In genomic region chr12:27273114-27273513, GRCh38 we compare ENCODE assay signal across 17 cellular contexts. TPM values are rescaled to one million over a fixed set of nuclear protein-coding genes. Genes with fewer than 3 reads are reported as not detected.
DNase-seq lines count a peak whose midpoint lies in the region; ATAC-seq, FAIRE-seq and TF ChIP-seq lines count a peak whose summit lies in the region.
"Had no signal": no experiment of that assay in that cellular context is flagged by ENCODE, and none has a peak within 500 bp of the region (broad histone marks: within the 10 kb centered on the region; RNA-seq: fewer than 3 reads in every experiment).

No MANE protein-coding gene starts in this region.

- 73 to 80% (median 75%) methylated on average over 5 of the region's 5 CpGs for WGBS in heart left ventricle, 4 donors
- WGBS in pancreas, 2 donors = 21 to 29% methylated on average over 5 of the region's 5 CpGs

- TF ChIP-seq POLR2A in heart left ventricle (IDR thresholded peaks at IDR 0.05) (no peak), vagina (IDR thresholded peaks at IDR 0.05) (no peak)

- H3K4me3 ChIP-seq in heart left ventricle (no peak overlapping the region), coronary artery (peak overlapping the region; percentile 38), pancreas (no peak overlapping the region), vagina (no peak overlapping the region)
- H3K4me3 ChIP-seq: upper lobe of right lung had no signal

- DNase-seq in heart left ventricle (no peak), Right ventricle myocardium inferior (ENCODE audit: missing footprints) (no peak), coronary artery (ENCODE audit: low spot score) (no peak), pancreas (no peak), vagina (ENCODE audit: extremely low spot score in 2 of 2) (no peak), middle frontal gyrus (ENCODE audit: extremely low spot score, low spot score) (no peak), RCC 7860 (ENCODE audit: low spot score) (no peak), cerebellar cortex (ENCODE audit: low spot score) (no peak)
- DNase-seq: ACHN; activated effector memory CD4-positive, alpha-beta T cell treated with Interleukin-2 at 50 U/mL for 16 hours; amygdala; CD4-positive, alpha-beta T cell; DND-41; HFFc6; occipital lobe; SIG-M5; upper lobe of right lung had no signal

- no peak for TF ChIP-seq CTCF in heart left ventricle (IDR thresholded peaks at IDR 0.05)
- no peak for TF ChIP-seq CTCF in coronary artery (IDR thresholded peaks at IDR 0.05)
- TF ChIP-seq CTCF in pancreas (IDR thresholded peaks at IDR 0.05) = no peak
- TF ChIP-seq CTCF in vagina (IDR thresholded peaks at IDR 0.05) = no peak

- H3K9me3 ChIP-seq in heart left ventricle (peaks cover 0 to 6% (median 0%) of the 10 kb centered on the region in 12 donors), pancreas (no peaks in the 10 kb centered on the region), vagina (no peaks in the 10 kb centered on the region)
- H3K9me3 ChIP-seq: upper lobe of right lung had no signal

- peaks cover 0 to 4% (median 0%) of the 10 kb centered on the region in 9 donors for H3K36me3 ChIP-seq in heart left ventricle
- no peaks in the 10 kb centered on the region for H3K36me3 ChIP-seq in pancreas
- no peaks in the 10 kb centered on the region for H3K36me3 ChIP-seq in vagina
- H3K36me3 ChIP-seq: upper lobe of right lung had no signal

- H3K27ac ChIP-seq in heart left ventricle (peak overlapping the region in 11 of 12 donors; percentile 23 to 72 (median 62)), coronary artery (peak overlapping the region; percentile 52 to 84), pancreas (peak overlapping the region; percentile 14 to 88 (median 69)), vagina (peak overlapping the region; percentile 14)
- H3K27ac ChIP-seq: upper lobe of right lung had no signal

- H3K27me3 ChIP-seq in heart left ventricle (no peaks in the 10 kb centered on the region), pancreas (no peaks in the 10 kb centered on the region), vagina (no peaks in the 10 kb centered on the region)
- H3K27me3 ChIP-seq: upper lobe of right lung had no signal

- intact Hi-C loops in heart left ventricle (cut with DNase I) (no loop called here), Right ventricle myocardium inferior (cut with DNase I) (no loop called here), pancreas (cut with DNase I) (no loop called here), vagina (cut with DNase I) (no loop called here)

- FAIRE-seq in pancreas (lab: Jason Lieb, UNC) = no peak
- FAIRE-seq in RCC 7860 (lab: Jason Lieb, UNC) = no peak

- ATAC-seq in heart left ventricle = no peak
- no peak for ATAC-seq in Right ventricle myocardium inferior
- peak; percentile 26 to 46 (median 36) for ATAC-seq in pancreas
- ATAC-seq: upper lobe of right lung had no signal

- peaks cover 10 to 77% (median 57%) of the 10 kb centered on the region in 12 donors for H3K4me1 ChIP-seq in heart left ventricle
- H3K4me1 ChIP-seq in pancreas = peaks cover 26 to 43% (median 41%) of the 10 kb centered on the region in 3 donors
- H3K4me1 ChIP-seq in vagina = peaks cover 53% of the 10 kb centered on the region

RNA-seq across cellular contexts. Expression of gene STK38L, which starts 29.0 kb away (rescaled TPM):
- 100 to 1,000 TPM in 2 of 9 donors, 10 to 100 TPM in 7; 26.3 to 142 (median 83.7) TPM for total RNA-seq in heart left ventricle
- polyA plus RNA-seq in heart left ventricle = 10 to 100 TPM; 21.1 to 22.3 TPM
- 48.7 TPM for total RNA-seq in Right ventricle myocardium inferior
- 10 to 100 TPM in 5 of 6 donors, 1 to 10 TPM in 1; 8.4 to 49.9 (median 12.4) TPM for total RNA-seq in pancreas
- polyA plus RNA-seq in pancreas = 1 to 10 TPM; 6.3 to 9.7 TPM
- 52.8 TPM for total RNA-seq in vagina

RNA-seq across cellular contexts. Expression of gene BMAL2, which starts 59.5 kb away (rescaled TPM):
- total RNA-seq in heart left ventricle (10 to 100 TPM in 1 of 9 donors, 1 to 10 TPM in 8; 1.1 to 10.7 (median 2.9) TPM), Right ventricle myocardium inferior (1.2 TPM), pancreas (1 to 10 TPM in 5 of 6 donors, under 1 TPM in 1; 0.94 to 9.5 (median 3.4) TPM), vagina (9.8 TPM)
- polyA plus RNA-seq in heart left ventricle (1 to 10 TPM in 1 of 2 donors, under 1 TPM in 1; 0.30 to 1.6 TPM), pancreas (1 to 10 TPM in 1 of 2 donors, under 1 TPM in 1; 0.61 to 2.0 TPM)

Comparison
In these comparisons a context has a peak if more than half of its experiments do, and no peak if none do; other contexts are left out.
1. ATAC-seq: peak in pancreas (4 of 4); none in heart left ventricle (0 of 4) and Right ventricle myocardium inferior (single experiment).
2. H3K27ac ChIP-seq: peak in every context shown above with its lines; median percentile 69 in pancreas; 68 in coronary artery; 62 in heart left ventricle; 14 in vagina.